ENCODE assay signal across 22 cellular contexts in the genomic region with DNA sequence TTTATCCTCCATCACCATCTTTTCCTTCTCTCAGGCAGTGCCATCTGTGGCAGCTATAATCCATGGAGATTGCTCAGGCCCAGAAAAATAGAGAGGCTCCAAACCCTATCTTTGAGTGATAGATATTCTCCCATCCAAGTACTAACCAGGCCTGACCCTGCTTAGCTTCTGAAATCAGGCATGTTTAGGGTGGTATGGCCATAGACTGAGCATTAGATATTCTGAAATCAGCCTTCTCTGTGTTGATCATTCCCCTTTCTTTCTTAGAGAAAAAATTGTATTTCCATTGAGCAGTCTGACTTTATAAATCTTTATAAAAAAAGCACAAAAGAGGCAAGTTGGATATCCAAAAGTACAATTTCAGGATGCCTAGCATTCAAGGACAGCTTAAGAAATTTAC.
"Had no signal": no experiment of that assay in that cellular context is flagged by ENCODE, and none has a peak within 500 bp of the region (broad histone marks: within the 10 kb centered on the region; RNA-seq: fewer than 3 reads in every experiment).

No MANE protein-coding gene starts in this region.

- H3K36me3 ChIP-seq: Peyer's patch, SJCRH30 had no signal

- H3K27ac ChIP-seq: KMS-11, PC-9, Peyer's patch, SJCRH30 had no signal

- H3K27me3 ChIP-seq: Peyer's patch, SJCRH30 had no signal

- H3K9ac ChIP-seq: KMS-11 had no signal

- ATAC-seq: Right ventricle myocardium inferior, SK-N-SH treated with all-trans-retinoic acid at 6 μM for 48 hours had no signal

- H3K4me3 ChIP-seq: PC-9, Peyer's patch, SJCRH30 had no signal

- H2AFZ ChIP-seq: PC-9 had no signal

- H3K4me2 ChIP-seq: KMS-11, PC-9 had no signal

- DNase-seq: IMR-90; Kasumi-1; MM.1S; NCI-H1048; NCI-H1105; NCI-H1417; NCI-H1436 treated with DMSO at 0.1 percent for 48 hours; NCI-H1694; NCI-H187 treated with DMSO at 0.1 percent for 48 hours; NCI-H2029 treated with DMSO at 0.1 percent for 48 hours; NCI-H2171 treated with DMSO at 0.1 percent for 48 hours; NCI-H2227 treated with DMSO at 0.1 percent for 48 hours; NCI-H526 treated with DMSO at 0.1 percent for 48 hours; NCI-H774; NK-92 treated with Interleukin-12 subunit alpha and Interleukin-12 subunit beta, amount 100 ng/mL, for 24 hours; PC-9; Peyer's patch; SHP77 treated with DMSO at 0.1 percent for 48 hours; SJCRH30 had no signal

- H3K4me1 ChIP-seq: Peyer's patch had no signal

- H3K9me3 ChIP-seq: Peyer's patch had no signal
